ENCODE assay signal across 8 cellular contexts in genomic region chr15:89089316-89090230, GRCh38. TPM values are rescaled to one million over a fixed set of nuclear protein-coding genes. Genes with fewer than 3 reads are reported as not detected.
DNase-seq lines count a peak whose midpoint lies in the region; ATAC-seq and TF ChIP-seq lines count a peak whose summit lies in the region.

No MANE protein-coding gene starts in this region.

- ATAC-seq in stimulated activated memory B cell treated with anti-CD40 and anti-IgM and Interleukin-4, amounts not matched to agents 10 μg/mL and 1 μg/mL and 100 μg/mL, for 72 hours = no peak

- H2AFZ ChIP-seq in SU-DHL-6 (ENCODE audit: low read depth, low read length, severe bottlenecking) = no peak overlapping the region

- H3K36me3 ChIP-seq in SU-DHL-6 (ENCODE audit: low read length) = no peaks in the 10 kb centered on the region

- H3K4me3 ChIP-seq in HL-60 (replicated peaks; ENCODE audit: insufficient read depth, low read length) = peak overlapping the region; percentile 93
- H3K4me3 ChIP-seq in SU-DHL-6 (ENCODE audit: insufficient read depth, low read length, poor library complexity, severe bottlenecking) = no peak overlapping the region
- peak overlapping the region; percentile 91 for H3K4me3 ChIP-seq in fibroblast of villous mesenchyme (ENCODE audit: low read depth, low read length)

- H3K9me3 Mint-ChIP-seq in stimulated activated memory B cell treated with anti-CD40 and anti-IgM and Interleukin-4, amounts not matched to agents 10 μg/mL and 1 μg/mL and 100 μg/mL, for 72 hours = no peaks in the 10 kb centered on the region

- H3K4me2 ChIP-seq in SU-DHL-6 (ENCODE audit: low read depth, low read length, poor library complexity, severe bottlenecking) = peak overlapping the region; percentile 59

- no peaks in the 10 kb centered on the region for H3F3A ChIP-seq in SU-DHL-6 (ENCODE audit: insufficient read depth)

- peak overlapping the region; percentile 70; the same call in 1 of the 2 replicates for H3K9ac ChIP-seq in SU-DHL-6 (ENCODE audit: low read length)

- peaks cover 8% of the 10 kb centered on the region for H3K36me3 Mint-ChIP-seq in stimulated activated memory B cell treated with anti-CD40 and anti-IgM and Interleukin-4, amounts not matched to agents 10 μg/mL and 1 μg/mL and 100 μg/mL, for 72 hours

- no peaks in the 10 kb centered on the region for H3K9me3 ChIP-seq in SU-DHL-6 (ENCODE audit: insufficient read depth, low read length)

- no peak for DNase-seq in HL-60 (ENCODE audit: low read depth in 1 of 2, low spot score in 1 of 2)
- DNase-seq in fibroblast of villous mesenchyme (ENCODE audit: low read depth) = no peak
- no peak for DNase-seq in NCI-H1436 (lab: John Stamatoyannopoulos, UW)
- DNase-seq in SK-N-DZ (ENCODE audit: low spot score) = no peak
- no peak for DNase-seq in COR-L47 (lab: John Stamatoyannopoulos, UW)
- DNase-seq in NK-92 treated with Interleukin-12 subunit alpha and Interleukin-12 subunit beta, amount 100 ng/mL, for 24 hours (lab: John Stamatoyannopoulos, UW) = no peak

- TF ChIP-seq CTCF in HL-60 (IDR thresholded peaks at IDR 0.05; ENCODE audit: insufficient read depth, low read length) (no peak), SU-DHL-6 (IDR thresholded peaks at IDR 0.05; ENCODE audit: insufficient read depth, low read length, poor library complexity, severe bottlenecking) (no peak), fibroblast of villous mesenchyme (IDR thresholded peaks at IDR 0.05; ENCODE audit: insufficient read depth, low read depth, low read length) (no peak)

- H3K9me2 ChIP-seq in SU-DHL-6 (replicated peaks; ENCODE audit: insufficient read depth, low read length) = no peaks in the 10 kb centered on the region

- peak overlapping the region; percentile 91 for H3K27ac Mint-ChIP-seq in stimulated activated memory B cell treated with anti-CD40 and anti-IgM and Interleukin-4, amounts not matched to agents 10 μg/mL and 1 μg/mL and 100 μg/mL, for 72 hours

- H3K79me2 ChIP-seq in SU-DHL-6 (ENCODE audit: insufficient read depth, low read length) = no peaks in the 10 kb centered on the region

- H3K4me3 Mint-ChIP-seq in stimulated activated memory B cell treated with anti-CD40 and anti-IgM and Interleukin-4, amounts not matched to agents 10 μg/mL and 1 μg/mL and 100 μg/mL, for 72 hours = peak overlapping the region; percentile 24

- H4K20me1 ChIP-seq in SU-DHL-6 (ENCODE audit: low read depth, low read length) = no peaks in the 10 kb centered on the region

- peaks cover 35% of the 10 kb centered on the region for H3K4me1 Mint-ChIP-seq in stimulated activated memory B cell treated with anti-CD40 and anti-IgM and Interleukin-4, amounts not matched to agents 10 μg/mL and 1 μg/mL and 100 μg/mL, for 72 hours

- H3K27ac ChIP-seq in HL-60 (replicated peaks) (peak overlapping the region; percentile 69), SU-DHL-6 (ENCODE audit: low read depth, low read length) (no peak overlapping the region)

- no peaks in the 10 kb centered on the region for H3K27me3 ChIP-seq in HL-60 (ENCODE audit: insufficient read depth, poor library complexity, severe bottlenecking)
- H3K27me3 ChIP-seq in SU-DHL-6 (ENCODE audit: low read length) = no peaks in the 10 kb centered on the region

- H3K27me3 Mint-ChIP-seq in stimulated activated memory B cell treated with anti-CD40 and anti-IgM and Interleukin-4, amounts not matched to agents 10 μg/mL and 1 μg/mL and 100 μg/mL, for 72 hours = no peaks in the 10 kb centered on the region

RNA-seq across cellular contexts. Expression of gene ABHD2, which starts 1.3 kb away (rescaled TPM):
- 41.2 and 43.6 TPM in 2 replicates for total RNA-seq in fibroblast of villous mesenchyme
- 8.2 and 13.7 TPM in 2 replicates for polyA plus RNA-seq in SK-N-DZ (2014; cell fraction: cytosol; rRNA removed)
- 3.5 and 5.1 TPM in 2 replicates for polyA plus RNA-seq in SK-N-DZ (2014; cell fraction: nucleus; rRNA removed)
